Comparison of ENCODE assay signal across 1 cellular context in genomic region chr2:203880557-203881125, GRCh38.
TF ChIP-seq lines count a peak whose summit lies in the region.

No MANE protein-coding gene starts in this region.

TF ChIP-seq in HepG2, 621 proteins besides CTCF, POLR2A, EP300 and RAD21 (continued from another document):
- TF ChIP-seq FUBP1 (CRISPR knock-in tag; IDR thresholded peaks at IDR 0.05; ENCODE audit: borderline replicate concordance) (no peak), ZFP36L1 (CRISPR knock-in tag; IDR thresholded peaks at IDR 0.05) (no peak), PAWR (CRISPR knock-in tag; IDR thresholded peaks at IDR 0.05; ENCODE audit: borderline replicate concordance) (no peak), SMAD1 (CRISPR knock-in tag; IDR thresholded peaks at IDR 0.05; ENCODE audit: borderline replicate concordance, low read depth) (no peak), KLF13 (CRISPR knock-in tag; IDR thresholded peaks at IDR 0.05) (no peak), ZNF318 (CRISPR knock-in tag; IDR thresholded peaks at IDR 0.05) (no peak), KDM5A (IDR thresholded peaks at IDR 0.05; ENCODE audit: borderline replicate concordance, low read length) (no peak)
